16 cellular contexts compared by ENCODE assay signal in the genomic region with DNA sequence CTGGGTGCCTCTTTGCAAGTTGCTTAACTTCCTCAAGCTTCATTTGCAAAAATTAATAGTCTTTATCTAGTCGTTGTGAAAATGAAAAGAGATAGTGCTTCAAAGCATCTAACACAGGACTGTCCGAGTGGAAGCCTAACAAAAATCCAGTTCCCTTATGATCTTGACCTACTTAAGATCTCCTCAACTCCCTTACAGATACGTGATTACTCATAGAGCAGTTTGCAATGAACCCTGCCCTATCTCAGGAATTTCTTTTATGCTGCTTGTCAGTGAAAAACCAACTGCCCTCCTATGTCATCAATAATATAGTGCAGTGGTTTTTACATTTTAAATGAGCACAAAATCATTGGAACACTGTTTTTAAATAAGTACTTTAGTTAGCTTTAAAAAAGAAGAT.
DNase-seq lines count a peak whose midpoint lies in the region; ATAC-seq and TF ChIP-seq lines count a peak whose summit lies in the region.
"Had no signal": no experiment of that assay in that cellular context is flagged by ENCODE, and none has a peak within 500 bp of the region (broad histone marks: within the 10 kb centered on the region; RNA-seq: fewer than 3 reads in every experiment).

No MANE protein-coding gene starts in this region.

- no peaks in the 10 kb centered on the region for H3K9me3 Mint-ChIP-seq in MCF 10A (ENCODE audit: unreplicated experiment)

- CTCF ChIA-PET in MCF 10A (lab: Yijun Ruan, JAX): interaction anchor here (0.6 kb wide), 1 partner anchor 848 kb away, joined by 4 read pairs; no protein-coding TSS in a partner anchor

- H3K4me3 ChIP-seq in epithelial cell of esophagus (ENCODE audit: low read length) (no peak overlapping the region), foreskin fibroblast (ENCODE audit: low read depth in 1 of 2, low read length in 2 of 2) (no peak overlapping the region)

- H3K27ac Mint-ChIP-seq in MCF 10A (ENCODE audit: low read depth, unreplicated experiment): no peak overlapping the region
- H3K27ac Mint-ChIP-seq: IgD-negative memory B cell had no signal

- ATAC-seq in HG02759 (IDR thresholded peaks at IDR 0.05; ENCODE audit: unreplicated experiment): no peak

- TF ChIP-seq CTCF in epithelial cell of esophagus (IDR thresholded peaks at IDR 0.05; ENCODE audit: insufficient read depth, low read depth, low read length, missing control alignments): no peak
- no peak for TF ChIP-seq CTCF in foreskin fibroblast (IDR thresholded peaks at IDR 0.05; ENCODE audit: low read depth, low read length)
- no peak for TF ChIP-seq CTCF in MCF 10A (IDR thresholded peaks at IDR 0.05; ENCODE audit: unreplicated experiment)

- H3K27me3 Mint-ChIP-seq in MCF 10A (ENCODE audit: insufficient read depth, unreplicated experiment): no peaks in the 10 kb centered on the region
- H3K27me3 Mint-ChIP-seq: IgD-negative memory B cell had no signal

- BruUV-seq in MCF 10A (replicated peaks; lab: Mats Ljungman, UMichigan): no TSS peak

- POLR2A ChIA-PET in MCF 10A (lab: Yijun Ruan, JAX): no interaction called here

- DNase-seq in EH (ENCODE audit: low read depth) (peak; percentile 9), amniotic epithelial cell (ENCODE audit: low read depth) (peak; percentile 66), epithelial cell of esophagus (ENCODE audit: low read depth) (peak; percentile 6), foreskin fibroblast (peak; percentile 2 to 23), H4 (ENCODE audit: low spot score) (no peak), MCF 10A (ENCODE audit: unreplicated experiment) (no peak), germinal center (ENCODE audit: low spot score) (no peak)
- DNase-seq: AML-193, Kasumi-1, NCI-H1105, NCI-H2081 treated with DMSO at 0.1 percent for 48 hours, NCI-H510A, NCI-H774, RPMI8226 had no signal

- H3K4me1 Mint-ChIP-seq in MCF 10A (ENCODE audit: insufficient read depth, unreplicated experiment): no peaks in the 10 kb centered on the region
- H3K4me1 Mint-ChIP-seq: IgD-negative memory B cell had no signal

- H3K4me3 Mint-ChIP-seq in MCF 10A (ENCODE audit: unreplicated experiment): no peak overlapping the region
- H3K4me3 Mint-ChIP-seq: IgD-negative memory B cell had no signal

- H3K36me3 Mint-ChIP-seq in MCF 10A (ENCODE audit: insufficient read depth, unreplicated experiment): no peaks in the 10 kb centered on the region
- H3K36me3 Mint-ChIP-seq: IgD-negative memory B cell had no signal

- intact Hi-C loops in MCF 10A (cut with micrococcal nuclease): no loop called here

Comparison
In these comparisons a context has a peak if more than half of its experiments do, and no peak if none do; other contexts are left out.
1. DNase-seq: peak in EH (single experiment), amniotic epithelial cell (single experiment), epithelial cell of esophagus (single experiment) and foreskin fibroblast (2 of 2); none in H4 (single experiment), MCF 10A (single experiment) and germinal center (single experiment).